In genomic region chr4:74394476-74395136, GRCh38 we compare ENCODE assay signal across 22 cellular contexts. TPM values are rescaled to one million over a fixed set of nuclear protein-coding genes. Genes with fewer than 3 reads are reported as not detected.
DNase-seq lines count a peak whose midpoint lies in the region; ATAC-seq and TF ChIP-seq lines count a peak whose summit lies in the region.
"Had no signal": no experiment of that assay in that cellular context is flagged by ENCODE, and none has a peak within 500 bp of the region (broad histone marks: within the 10 kb centered on the region; RNA-seq: fewer than 3 reads in every experiment).

No MANE protein-coding gene starts in this region.

- H3K27ac Mint-ChIP-seq in HFFc6 = peak overlapping the region; percentile 38
- H3K27ac Mint-ChIP-seq: activated CD4-positive, alpha-beta T cell treated with anti-CD3 and anti-CD28 coated beads for 36 hours; activated naive CD8-positive, alpha-beta T cell; CD14-positive monocyte; IgD-negative memory B cell had no signal

- peaks cover 1% of the 10 kb centered on the region for H3K27me3 Mint-ChIP-seq in HFFc6 (ENCODE audit: insufficient read depth)
- H3K27me3 Mint-ChIP-seq: activated naive CD8-positive, alpha-beta T cell had no signal

- no peaks in the 10 kb centered on the region for H3K4me1 ChIP-seq in colonic mucosa
- H3K4me1 ChIP-seq: left lung had no signal

- peak overlapping the region; percentile 43 for H3K27ac ChIP-seq in colonic mucosa
- H3K27ac ChIP-seq: left lung had no signal

- DNase-seq in HFFc6 (peak; percentile 79), RPMI7951 (ENCODE audit: low read depth) (peak; percentile 95), colonic mucosa (peak; percentile 69), non-pigmented ciliary epithelial cell (ENCODE audit: low read depth) (peak; percentile 79)
- DNase-seq in activated naive CD4-positive, alpha-beta T cell (lab: John Stamatoyannopoulos, UW) = no peak
- no peak for DNase-seq in effector CD8-positive, alpha-beta T cell (lab: John Stamatoyannopoulos, UW)
- DNase-seq: activated CD4-positive, alpha-beta T cell treated with anti-CD3 and anti-CD28 coated beads for 36 hours; activated T-cell treated with anti-CD3 and anti-CD28 coated beads for 4 hours; DND-41; left lung; NCI-H1694 treated with DMSO at 0.1 percent for 48 hours; NCI-H524; stimulated activated CD4-positive, alpha-beta T cell treated with anti-CD3 and anti-CD28 coated beads, Interleukin-2, amount 100 ng/mL, for 48 hours; trophoblast cell had no signal

- H3K4me3 Mint-ChIP-seq in HFFc6 = no peak overlapping the region
- H3K4me3 Mint-ChIP-seq: activated CD4-positive, alpha-beta T cell treated with anti-CD3 and anti-CD28 coated beads for 36 hours; activated naive CD8-positive, alpha-beta T cell; CD14-positive monocyte; IgD-negative memory B cell had no signal

- H3K9me3 Mint-ChIP-seq in HFFc6 = no peaks in the 10 kb centered on the region; the same call in 1 of the 2 replicates
- H3K9me3 Mint-ChIP-seq: CD14-positive monocyte, IgD-negative memory B cell had no signal

- no peaks in the 10 kb centered on the region for H3K36me3 ChIP-seq in colonic mucosa
- H3K36me3 ChIP-seq: left lung had no signal

- H3K36me3 Mint-ChIP-seq in HFFc6 (ENCODE audit: low read depth) = 0 out of 2 replicates have a peak, but pooled peaks cover 5% of the 10 kb centered on the region
- H3K36me3 Mint-ChIP-seq: activated naive CD8-positive, alpha-beta T cell; CD14-positive monocyte; IgD-negative memory B cell had no signal

- ATAC-seq in GM18498 (IDR thresholded peaks at IDR 0.05; ENCODE audit: unreplicated experiment) (no peak), HG02970 (IDR thresholded peaks at IDR 0.05; ENCODE audit: low FRiP score, unreplicated experiment) (no peak)
- ATAC-seq: activated CD4-positive, alpha-beta T cell treated with anti-CD3 and anti-CD28 coated beads for 36 hours; GM12878; left lung had no signal

- no peaks in the 10 kb centered on the region for H3K9me3 ChIP-seq in colonic mucosa
- H3K9me3 ChIP-seq: left lung had no signal

- no peak overlapping the region for H3K9ac ChIP-seq in colonic mucosa (ENCODE audit: low read depth in 2 of 2, low read length in 2 of 2)

- intact Hi-C loops in colonic mucosa (cut with DNase I) = no loop called here

- no peak overlapping the region for H3K4me3 ChIP-seq in colonic mucosa
- H3K4me3 ChIP-seq: GM12878, left lung had no signal

- peaks cover 58% of the 10 kb centered on the region for H3K4me1 Mint-ChIP-seq in HFFc6 (ENCODE audit: low read depth)

- TF ChIP-seq CTCF in HFFc6 (IDR thresholded peaks at IDR 0.05) (no peak), colonic mucosa (IDR thresholded peaks at IDR 0.05) (no peak)

- no peaks in the 10 kb centered on the region for H3K27me3 ChIP-seq in colonic mucosa
- H3K27me3 ChIP-seq: left lung had no signal

RNA-seq across cellular contexts. Expression of gene EREG, which starts 29.7 kb away (rescaled TPM):
- total RNA-seq in HFFc6 (2021; fragmentation: NEBNext Ultra II Directional; extraction: Animal tissue kit (Norgen Biotek cat#: 25700)) = 10 to 100 TPM; 28.8 to 38.0 (median 32.7) TPM
- 46.3 TPM in 2 replicates for total RNA-seq in RPMI7951 (2014; rRNA removed; shearing (Covaris generic))
- 1 to 10 TPM; 2.4 to 3.5 TPM for total RNA-seq in colonic mucosa
- total RNA-seq: activated CD4-positive, alpha-beta T cell treated with anti-CD3 and anti-CD28 coated beads for 36 hours; GM12878; T-helper 1 cell treated with Interleukin-12 subunit alpha and Interleukin-12 subunit beta and Interleukin-4 antibody, amounts not matched to agents 30 ng/mL and 1 ng/mL, for 36 hours had no signal

RNA-seq across cellular contexts. Expression of gene AREG, which starts 50.3 kb away (rescaled TPM):
- total RNA-seq in HFFc6 (2021; fragmentation: NEBNext Ultra II Directional; extraction: Animal tissue kit (Norgen Biotek cat#: 25700)) = under 1 TPM in 5 of 6 experiments, not detected in 1; 0.24 to 0.70 (median 0.45) TPM
- 2.4 and 4.1 TPM in 2 replicates for total RNA-seq in RPMI7951 (2014; rRNA removed; shearing (Covaris generic))
- 10 to 100 TPM; 13.4 to 21.7 TPM for total RNA-seq in colonic mucosa
- total RNA-seq: cerebellum, GM12878 had no signal

Comparison
In these comparisons a context has a peak if more than half of its experiments do, and no peak if none do; other contexts are left out.
1. DNase-seq: peak in HFFc6 (single experiment), RPMI7951 (single experiment), colonic mucosa (single experiment) and non-pigmented ciliary epithelial cell (single experiment); none in activated naive CD4-positive, alpha-beta T cell (0 of 4) and effector CD8-positive, alpha-beta T cell (single experiment).
2. RNA of gene EREG, which starts 29.7 kb away (total RNA-seq): 46.3 TPM in RPMI7951 and 28.8 to 38.0 TPM in HFFc6; 2.4 to 3.5 TPM in colonic mucosa; every median in the first group is over 4 times any median in the second.